Comparison of ENCODE assay signal across 8 cellular contexts in the genomic region with DNA sequence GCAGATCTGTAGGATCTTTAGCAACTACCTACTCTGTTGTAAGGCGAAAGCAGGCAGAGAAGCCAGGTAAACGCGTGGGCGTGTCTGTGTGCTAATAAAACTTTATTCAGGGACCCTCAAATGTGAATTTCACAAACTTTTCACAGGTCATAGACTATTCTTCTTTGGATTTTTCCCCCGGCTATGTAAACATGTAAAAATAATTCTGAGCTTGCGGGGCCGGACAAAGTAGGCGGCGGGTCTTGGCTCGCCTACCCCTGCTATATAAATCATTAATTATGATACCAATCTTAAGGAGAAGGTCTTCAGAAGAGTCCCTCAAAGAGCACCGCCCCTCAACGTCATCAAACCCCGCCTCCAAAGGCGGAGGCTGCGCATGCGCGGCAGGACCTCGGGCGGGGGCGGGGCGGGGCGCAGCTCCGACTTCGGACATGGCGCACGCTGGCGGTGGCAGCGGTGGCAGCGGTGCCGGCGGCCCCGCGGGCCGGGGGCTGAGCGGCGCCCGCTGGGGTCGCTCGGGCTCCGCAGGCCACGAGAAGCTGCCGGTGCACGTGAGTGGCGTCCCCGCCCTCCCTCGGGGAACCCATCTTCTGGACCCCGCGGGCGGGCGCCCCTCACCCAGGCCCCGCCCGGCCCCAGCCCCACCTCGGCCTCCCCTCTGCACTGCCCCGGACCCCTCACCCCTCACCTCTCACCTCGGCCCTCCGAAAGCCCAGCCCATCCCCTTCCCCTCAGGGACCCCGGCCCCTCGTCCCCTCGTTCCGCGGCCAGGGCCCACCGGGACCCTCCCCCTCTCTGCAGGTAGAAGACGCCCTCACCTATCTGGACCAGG. TPM values are rescaled to one million over a fixed set of nuclear protein-coding genes. Genes with fewer than 3 reads are reported as not detected.
A peak's percentile ranks its signal among the peaks of the same experiment; 100 is the strongest.
DNase-seq lines count a peak whose midpoint lies in the region; ATAC-seq and TF ChIP-seq lines count a peak whose summit lies in the region.

A gene with protein sequence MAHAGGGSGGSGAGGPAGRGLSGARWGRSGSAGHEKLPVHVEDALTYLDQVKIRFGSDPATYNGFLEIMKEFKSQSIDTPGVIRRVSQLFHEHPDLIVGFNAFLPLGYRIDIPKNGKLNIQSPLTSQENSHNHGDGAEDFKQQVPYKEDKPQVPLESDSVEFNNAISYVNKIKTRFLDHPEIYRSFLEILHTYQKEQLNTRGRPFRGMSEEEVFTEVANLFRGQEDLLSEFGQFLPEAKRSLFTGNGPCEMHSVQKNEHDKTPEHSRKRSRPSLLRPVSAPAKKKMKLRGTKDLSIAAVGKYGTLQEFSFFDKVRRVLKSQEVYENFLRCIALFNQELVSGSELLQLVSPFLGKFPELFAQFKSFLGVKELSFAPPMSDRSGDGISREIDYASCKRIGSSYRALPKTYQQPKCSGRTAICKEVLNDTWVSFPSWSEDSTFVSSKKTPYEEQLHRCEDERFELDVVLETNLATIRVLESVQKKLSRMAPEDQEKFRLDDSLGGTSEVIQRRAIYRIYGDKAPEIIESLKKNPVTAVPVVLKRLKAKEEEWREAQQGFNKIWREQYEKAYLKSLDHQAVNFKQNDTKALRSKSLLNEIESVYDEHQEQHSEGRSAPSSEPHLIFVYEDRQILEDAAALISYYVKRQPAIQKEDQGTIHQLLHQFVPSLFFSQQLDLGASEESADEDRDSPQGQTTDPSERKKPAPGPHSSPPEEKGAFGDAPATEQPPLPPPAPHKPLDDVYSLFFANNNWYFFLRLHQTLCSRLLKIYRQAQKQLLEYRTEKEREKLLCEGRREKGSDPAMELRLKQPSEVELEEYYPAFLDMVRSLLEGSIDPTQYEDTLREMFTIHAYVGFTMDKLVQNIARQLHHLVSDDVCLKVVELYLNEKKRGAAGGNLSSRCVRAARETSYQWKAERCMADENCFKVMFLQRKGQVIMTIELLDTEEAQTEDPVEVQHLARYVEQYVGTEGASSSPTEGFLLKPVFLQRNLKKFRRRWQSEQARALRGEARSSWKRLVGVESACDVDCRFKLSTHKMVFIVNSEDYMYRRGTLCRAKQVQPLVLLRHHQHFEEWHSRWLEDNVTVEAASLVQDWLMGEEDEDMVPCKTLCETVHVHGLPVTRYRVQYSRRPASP (plus strand): TSS at position 409 of the 832 bp plus-strand sequence. CDS start 23 bp downstream, at position 432.

- peaks cover 17% of the 10 kb centered on the region for H3F3A ChIP-seq in GM23248 (ENCODE audit: insufficient read depth)

- peak within 1 kb of the TSS; percentile 81 to 96 (median 91) for H3K27ac Mint-ChIP-seq in CD4-positive, alpha-beta memory T cell
- peak within 1 kb of the TSS; percentile 72 for H3K27ac Mint-ChIP-seq in T-helper 17 cell

- DNase-seq in CD4-positive, alpha-beta memory T cell, result peak; percentile 84 to 92 (median 89)
- peak; percentile 93 for DNase-seq in GM23248
- DNase-seq in NCI-H1436 (lab: John Stamatoyannopoulos, UW), result peak; percentile 85
- peak; percentile 82 to 87 (median 87) for DNase-seq in T-helper 17 cell
- peak; percentile 72 for DNase-seq in amniotic epithelial cell (ENCODE audit: low read depth)
- peak; percentile 83 to 93 (median 86) for DNase-seq in heart left ventricle
- DNase-seq in pons (ENCODE audit: low spot score), result peak; percentile 85
- DNase-seq in tibial artery, result peak; percentile 68 to 93

- H2AFZ ChIP-seq in GM23248, result peak within 1 kb of the TSS; percentile 72

- ATAC-seq in T-helper 17 cell (peak; percentile 98), heart left ventricle (peak; percentile 60 to 92 (median 90))

- H3K4me3 Mint-ChIP-seq in CD4-positive, alpha-beta memory T cell, result peak within 1 kb of the TSS; percentile 77 to 89 (median 86)
- peak within 1 kb of the TSS; percentile 87 for H3K4me3 Mint-ChIP-seq in T-helper 17 cell

- POLR2A ChIA-PET in CD4-positive, alpha-beta memory T cell (lab: Charles Lee; ENCODE audit: partially characterized antibody), result interaction anchor here (0.7 kb wide), 1 partner anchor 12 kb away, joined by 3 read pairs; no protein-coding TSS in a partner anchor

- H3K79me2 ChIP-seq in GM23248 (ENCODE audit: insufficient read depth), result peaks cover 23% of the 10 kb centered on the region

- peak within 1 kb of the TSS; percentile 69 to 73 for H3K4me3 ChIP-seq in CD4-positive, alpha-beta memory T cell (ENCODE audit: low read length in 2 of 2)
- H3K4me3 ChIP-seq in GM23248 (peak within 1 kb of the TSS; percentile 94), heart left ventricle (peak within 1 kb of the TSS; percentile 61 to 99 (median 78)), tibial artery (peak within 1 kb of the TSS; percentile 80 to 83)

- peaks cover 14 to 24% of the 10 kb centered on the region in 2 donors for H3K36me3 Mint-ChIP-seq in CD4-positive, alpha-beta memory T cell
- peaks cover 4% of the 10 kb centered on the region for H3K36me3 Mint-ChIP-seq in T-helper 17 cell (ENCODE audit: low read depth)

- peak; percentile 28 to 67 for TF ChIP-seq POLR2A in heart left ventricle (IDR thresholded peaks at IDR 0.05)

- H3K4me1 ChIP-seq in CD4-positive, alpha-beta memory T cell (ENCODE audit: insufficient read depth, low read length), result peaks cover 26% of the 10 kb centered on the region
- H3K4me1 ChIP-seq in GM23248 (ENCODE audit: insufficient read depth) (peaks cover 22% of the 10 kb centered on the region), heart left ventricle (peaks cover 0 to 46% (median 23%) of the 10 kb centered on the region in 12 donors), tibial artery (peaks cover 0 to 28% (median 22%) of the 10 kb centered on the region in 4 donors)

- peak within 1 kb of the TSS; percentile 64 for H3K27ac ChIP-seq in CD4-positive, alpha-beta memory T cell (ENCODE audit: low read depth, low read length)
- no peak within 1 kb of the TSS for H3K27ac ChIP-seq in GM23248
- peak within 1 kb of the TSS; percentile 53 to 91 (median 75) for H3K27ac ChIP-seq in heart left ventricle
- peak within 1 kb of the TSS; percentile 78 to 79 for H3K27ac ChIP-seq in tibial artery

- TF ChIP-seq CTCF in heart left ventricle (IDR thresholded peaks at IDR 0.05), result no peak
- no peak for TF ChIP-seq CTCF in tibial artery (IDR thresholded peaks at IDR 0.05)

- peaks cover 18% of the 10 kb centered on the region for H3K36me3 ChIP-seq in CD4-positive, alpha-beta memory T cell (ENCODE audit: insufficient read depth, low read length)
- H3K36me3 ChIP-seq in GM23248 (ENCODE audit: low read depth) (peaks cover 21% of the 10 kb centered on the region; the same call in 1 of the 2 replicates), heart left ventricle (peaks cover 0 to 36% (median 32%) of the 10 kb centered on the region in 9 donors), tibial artery (peaks cover 18 to 35% (median 29%) of the 10 kb centered on the region in 3 donors)

- peaks cover 22 to 57% (median 31%) of the 10 kb centered on the region in 4 donors for H3K4me1 Mint-ChIP-seq in CD4-positive, alpha-beta memory T cell
- H3K4me1 Mint-ChIP-seq in T-helper 17 cell, result peaks cover 19% of the 10 kb centered on the region

- peaks cover 0 to 1% (median 0%) of the 10 kb centered on the region in 8 donors for H3K9me3 Mint-ChIP-seq in CD4-positive, alpha-beta memory T cell

- in situ Hi-C loops in GM23248 (cut with MboI), result no loop called here

- H3K9ac ChIP-seq in GM23248, result peak within 1 kb of the TSS; percentile 87

- 2% methylated on average over 27 to 63 of the region's 63 CpGs for WGBS in GM23248 (ENCODE audit: low coverage in 1 of 2, low lambda C conversion rate in 2 of 2, missing lambda C conversion rate in 2 of 2), 2 experiments
- WGBS in heart left ventricle, 4 donors, result 2 to 6% (median 2%) methylated on average over 41 to 63 of the region's 63 CpGs

- no peaks in the 10 kb centered on the region for H3K9me3 ChIP-seq in CD4-positive, alpha-beta memory T cell (ENCODE audit: control insufficient read depth in 1 of 2, low read length in 2 of 2)
- no peaks in the 10 kb centered on the region for H3K9me3 ChIP-seq in GM23248 (ENCODE audit: low read depth)
- no peaks in the 10 kb centered on the region for H3K9me3 ChIP-seq in T-helper 17 cell (ENCODE audit: control insufficient read depth, low read length, poor library complexity, severe bottlenecking)
- no peaks in the 10 kb centered on the region for H3K9me3 ChIP-seq in heart left ventricle
- H3K9me3 ChIP-seq in tibial artery, result no peaks in the 10 kb centered on the region

- H3K4me2 ChIP-seq in GM23248 (ENCODE audit: unreplicated experiment), result peak within 1 kb of the TSS; percentile 98

- CTCF ChIA-PET in CD4-positive, alpha-beta memory T cell (lab: Charles Lee; ENCODE audit: partially characterized antibody), result no interaction called here

- H3K9me2 ChIP-seq in GM23248 (ENCODE audit: insufficient read depth), result no peaks in the 10 kb centered on the region

- intact Hi-C loops in CD4-positive, alpha-beta memory T cell (cut with micrococcal nuclease), result no loop called here
- intact Hi-C loops in heart left ventricle (cut with DNase I), result loop anchor here in 3 of 10 donors (5.0 kb wide), 2 partner anchors 57 to 68 kb away; no protein-coding TSS in a partner anchor
- intact Hi-C loops in tibial artery (cut with DNase I; ENCODE audit: low total_unique reads), result no loop called here

- H4K20me1 ChIP-seq in GM23248 (ENCODE audit: insufficient read depth), result no peaks in the 10 kb centered on the region

- H3K27me3 Mint-ChIP-seq in CD4-positive, alpha-beta memory T cell, result peaks cover 14 to 16% of the 10 kb centered on the region in 2 donors
- peaks cover 29% of the 10 kb centered on the region for H3K27me3 Mint-ChIP-seq in T-helper 17 cell

- H3K27me3 ChIP-seq in CD4-positive, alpha-beta memory T cell (ENCODE audit: insufficient read depth, low read length), result no peaks in the 10 kb centered on the region
- H3K27me3 ChIP-seq in GM23248 (replicated peaks; ENCODE audit: insufficient read depth) (no peaks in the 10 kb centered on the region), heart left ventricle (no peaks in the 10 kb centered on the region), tibial artery (no peaks in the 10 kb centered on the region)

RNA-seq across cellular contexts. Expression of the gene that starts here (rescaled TPM):
- 10 to 100 TPM; 86.4 to 88.4 TPM for total RNA-seq in CD4-positive, alpha-beta memory T cell
- 1 to 10 TPM; 1.4 to 5.5 TPM for polyA plus RNA-seq in CD4-positive, alpha-beta memory T cell
- total RNA-seq in GM23248 (2014; rRNA removed; shearing (Covaris generic)), result 18.7 and 21.0 TPM in 2 replicates
- polyA plus RNA-seq in GM23248 (2016; fragmentation: Nextera tagmentation; extraction: Ambion mirVana) (11.9 and 14.9 TPM in 2 replicates), heart left ventricle (10 to 100 TPM; 18.2 to 20.7 TPM)
- total RNA-seq in T-helper 17 cell (10 to 100 TPM; 61.1 to 69.4 TPM), heart left ventricle (10 to 100 TPM; 15.2 to 36.6 (median 24.7) TPM)
